ENCODE assay signal across 1 cellular context in genomic region chr5:65562731-65563701, GRCh38.
TF ChIP-seq lines count a peak whose summit lies in the region.

Gene CENPK (minus strand): TSS chr5:65563168. CDS start chr5:65554907, 8,261 bp downstream.
Gene PPWD1 (plus strand): TSS chr5:65563296. CDS start chr5:65563311, 15 bp downstream.

TF ChIP-seq in WTC11, 78 proteins besides CTCF, POLR2A, EP300 and RAD21 (continued from another document):
- 0 out of 2 replicates have a peak, but pooled peaks have one; percentile 39 for TF ChIP-seq ZBTB43 (CRISPR knock-in tag; IDR thresholded peaks at IDR 0.05)
- TF ChIP-seq MAX (CRISPR knock-in tag; IDR thresholded peaks at IDR 0.05), result peak; percentile 81
- no peak for TF ChIP-seq ATF3 (CRISPR knock-in tag; conservative IDR thresholded peaks at IDR 0.05)
- TF ChIP-seq GABPB1 (CRISPR knock-in tag; IDR thresholded peaks at IDR 0.05), result peak; percentile 60; the same call in 1 of the 2 replicates
- TF ChIP-seq ETV6 (CRISPR knock-in tag; IDR thresholded peaks at IDR 0.05), result peak; percentile 94
- no peak for TF ChIP-seq HMGA2 (CRISPR knock-in tag; IDR thresholded peaks at IDR 0.05)
- peak; percentile 94 for TF ChIP-seq E2F4 (CRISPR knock-in tag; IDR thresholded peaks at IDR 0.05; ENCODE audit: borderline replicate concordance, low read depth)
- TF ChIP-seq AFF4 (CRISPR knock-in tag; IDR thresholded peaks at IDR 0.05; ENCODE audit: borderline replicate concordance), result no peak
- TF ChIP-seq FOXP1 (CRISPR knock-in tag; IDR thresholded peaks at IDR 0.05; ENCODE audit: borderline replicate concordance), result peak; percentile 52; the same call in 1 of the 2 replicates
- peak; percentile 98 for TF ChIP-seq CREM (CRISPR knock-in tag; IDR thresholded peaks at IDR 0.05)
- peak; percentile 78 for TF ChIP-seq SP1 (CRISPR knock-in tag; conservative IDR thresholded peaks at IDR 0.05)
